ENCODE assay signal across 2 cellular contexts in the genomic region with DNA sequence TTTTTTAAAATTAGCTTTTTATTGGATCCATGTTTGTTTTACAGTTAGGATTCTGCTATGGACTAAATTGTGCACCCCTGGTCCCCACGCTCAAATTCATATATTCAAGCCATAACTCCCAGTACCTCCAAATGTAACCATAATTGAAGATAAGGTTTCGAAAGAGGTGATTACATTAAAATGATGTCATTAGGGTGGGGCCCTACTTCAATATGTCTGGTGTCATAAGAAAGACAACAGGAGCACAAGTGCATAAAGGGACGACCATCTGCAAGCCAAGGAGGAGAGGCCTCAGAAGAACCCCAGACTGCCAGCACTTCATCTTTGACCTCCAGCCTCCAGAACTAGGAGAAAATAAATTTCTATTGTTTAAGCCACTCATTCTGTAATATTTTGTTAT.
TF ChIP-seq lines count a peak whose summit lies in the region.

No MANE protein-coding gene starts in this region.

TF ChIP-seq in HepG2, 621 proteins besides CTCF, POLR2A, EP300 and RAD21:
- TF ChIP-seq ATF7 (IDR thresholded peaks at IDR 0.05): 0 out of 2 replicates have a peak, but pooled peaks have one; percentile 9
- no peak for TF ChIP-seq ATF7 (CRISPR knock-in tag; IDR thresholded peaks at IDR 0.05)
- TF ChIP-seq THYN1 (CRISPR knock-in tag; IDR thresholded peaks at IDR 0.05; ENCODE audit: borderline replicate concordance, low read depth): no peak
TF ChIP-seq in HepG2: peak in this region for 1.

TF ChIP-seq in GM12891, 5 proteins besides CTCF, POLR2A, EP300 and RAD21:
- TF ChIP-seq SPI1 (IDR thresholded peaks at IDR 0.05; ENCODE audit: low read depth, low read length) (no peak), PAX5 (IDR thresholded peaks at IDR 0.05; ENCODE audit: insufficient read depth, low read length, severe bottlenecking) (no peak), TAF1 (IDR thresholded peaks at IDR 0.05; ENCODE audit: low read depth, low read length) (no peak), POLR2AphosphoS5 (IDR thresholded peaks at IDR 0.05; ENCODE audit: low read depth, low read length) (no peak), POU2F2 (IDR thresholded peaks at IDR 0.05; ENCODE audit: low read depth, low read length) (no peak)
TF ChIP-seq in GM12891: peak in this region for 0.
